10 cellular contexts compared by ENCODE assay signal in genomic region chr15:29820802-29821160, GRCh38. TPM values are rescaled to one million over a fixed set of nuclear protein-coding genes. Genes with fewer than 3 reads are reported as not detected.
DNase-seq lines count a peak whose midpoint lies in the region; ATAC-seq, FAIRE-seq and TF ChIP-seq lines count a peak whose summit lies in the region.
"Had no signal": no experiment of that assay in that cellular context is flagged by ENCODE, and none has a peak within 500 bp of the region (broad histone marks: within the 10 kb centered on the region; RNA-seq: fewer than 3 reads in every experiment).

No MANE protein-coding gene starts in this region.

- no peaks in the 10 kb centered on the region for H3K27me3 ChIP-seq in BJ (ENCODE audit: control insufficient read depth, insufficient read depth, low read length)
- no peaks in the 10 kb centered on the region for H3K27me3 ChIP-seq in SJSA1 (replicated peaks)
- H3K27me3 ChIP-seq in pancreas: no peaks in the 10 kb centered on the region

- TF ChIP-seq CTCF in BJ (IDR thresholded peaks at IDR 0.05; ENCODE audit: insufficient read depth, low read depth, low read length): no peak
- no peak for TF ChIP-seq CTCF in fibroblast of villous mesenchyme (IDR thresholded peaks at IDR 0.05; ENCODE audit: insufficient read depth, low read depth, low read length)
- TF ChIP-seq CTCF in pancreas (IDR thresholded peaks at IDR 0.05): no peak

- H3K9me3 ChIP-seq in SJSA1 (replicated peaks) (no peaks in the 10 kb centered on the region), pancreas (no peaks in the 10 kb centered on the region)

- peak; percentile 49 for FAIRE-seq in pancreas (lab: Jason Lieb, UNC)

- 2 to 3% methylated on average over 4 of the region's 4 CpGs for WGBS in pancreas, 2 donors

- DNase-seq in BJ (ENCODE audit: low read depth) (no peak), SJSA1 (ENCODE audit: low read depth in 1 of 2, low spot score in 2 of 2) (no peak), fibroblast of villous mesenchyme (ENCODE audit: low read depth) (no peak), pancreas (no peak), hippocampal formation (lab: John Stamatoyannopoulos, UW) (no peak), NCI-H187 (lab: John Stamatoyannopoulos, UW) (no peak)
- DNase-seq: activated T-cell treated with anti-CD3 and anti-CD28 coated beads, Interleukin-2, amount 50 U/mL, for 4 hours; KBM-7 had no signal

- intact Hi-C loops in pancreas (cut with DNase I): no loop called here

- CTCF ChIA-PET in BJ (lab: Yijun Ruan, JAX): interaction anchor here (0.6 to 1.7 kb wide), 6 partner anchors 14 to 220 kb away, joined by 3 to 9 read pairs (median 3); no protein-coding TSS in a partner anchor

- peaks cover 48% of the 10 kb centered on the region for H3K4me1 ChIP-seq in SJSA1 (replicated peaks)
- peaks cover 3 to 21% (median 11%) of the 10 kb centered on the region in 3 donors for H3K4me1 ChIP-seq in pancreas

- H3K27ac ChIP-seq in SJSA1 (peak overlapping the region; percentile 99), pancreas (peak overlapping the region; percentile 96 to 99 (median 98))

- ATAC-seq in pancreas (peak in 1 of 4 donors; percentile 9), HG02973 (IDR thresholded peaks at IDR 0.05; ENCODE audit: unreplicated experiment) (no peak), GM21825 (IDR thresholded peaks at IDR 0.05; ENCODE audit: unreplicated experiment) (no peak)

- H3K4me3 ChIP-seq in BJ (ENCODE audit: low read depth, low read length) (peak overlapping the region; percentile 92), SJSA1 (peak overlapping the region; percentile 97), fibroblast of villous mesenchyme (ENCODE audit: low read depth, low read length) (peak overlapping the region; percentile 79), pancreas (peak overlapping the region; percentile 47 to 95 (median 88))

- H3K36me3 ChIP-seq in BJ (ENCODE audit: control insufficient read depth, insufficient read depth, low read length) (no peaks in the 10 kb centered on the region), SJSA1 (peaks cover 5% of the 10 kb centered on the region), pancreas (no peaks in the 10 kb centered on the region)

- POLR2A ChIA-PET in BJ (lab: Charles Lee): no interaction called here

RNA-seq across cellular contexts. Expression of gene TJP1, which starts 1.5 kb away (rescaled TPM):
- polyA plus RNA-seq in BJ (2011; rRNA removed) (42.5 and 58.3 TPM in 2 replicates), pancreas (10 to 100 TPM; 14.7 to 17.4 TPM)
- polyA minus RNA-seq in BJ (2011; rRNA and poly(A)+ RNA removed): 43.8 and 53.3 TPM in 2 replicates
- 47.2 and 70.1 TPM in 2 replicates for total RNA-seq in SJSA1 (2014; rRNA removed; shearing (Covaris generic))
- total RNA-seq in fibroblast of villous mesenchyme (79.2 and 103 TPM in 2 replicates), pancreas (10 to 100 TPM; 35.5 to 80.0 (median 41.3) TPM)
